Comparison of ENCODE assay signal across 26 cellular contexts in the genomic region with DNA sequence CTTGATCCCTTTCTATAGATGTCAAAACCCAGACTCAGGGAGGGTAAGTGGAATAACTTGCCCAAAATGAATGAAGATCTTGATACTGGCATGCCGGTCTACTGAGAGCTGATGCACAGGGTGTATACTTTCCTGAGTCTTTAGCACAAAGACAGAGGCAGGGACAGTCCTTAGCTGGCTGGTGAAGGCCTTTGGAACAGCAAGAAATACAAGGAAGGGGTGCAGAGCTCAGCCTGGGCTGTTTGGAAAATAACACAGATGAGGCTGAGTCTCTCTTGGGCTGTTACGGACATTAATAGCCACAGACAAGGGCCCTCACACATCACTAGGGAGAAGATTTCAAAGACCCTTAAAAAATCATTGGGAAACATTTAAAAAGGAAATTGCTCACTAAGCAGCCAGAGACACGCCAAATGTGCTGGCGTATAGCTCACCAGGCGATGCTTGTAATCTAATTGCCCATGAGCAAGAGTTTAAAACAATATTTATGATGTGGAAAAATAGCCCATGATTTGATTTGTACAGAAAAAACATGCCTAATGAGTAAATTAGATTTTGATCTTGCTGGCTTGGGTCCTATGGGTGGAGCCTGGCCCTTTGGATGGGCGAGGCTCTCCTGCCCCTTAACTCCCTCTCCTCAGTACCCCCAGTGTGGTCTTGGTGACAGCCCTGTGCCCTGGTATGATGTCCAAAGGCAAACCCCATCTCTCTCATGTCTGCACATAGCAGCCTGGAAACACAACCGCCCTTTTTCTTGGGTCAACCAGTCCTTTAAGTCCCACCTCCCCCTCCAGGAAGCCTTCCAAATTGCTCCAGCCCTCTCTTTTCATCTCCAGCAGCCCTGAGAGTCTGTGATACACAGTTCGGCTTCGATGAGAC.
"Had no signal": no experiment of that assay in that cellular context is flagged by ENCODE, and none has a peak within 500 bp of the region (broad histone marks: within the 10 kb centered on the region; RNA-seq: fewer than 3 reads in every experiment).

No MANE protein-coding gene starts in this region.

- H3K36me3 ChIP-seq: esophagus muscularis mucosa, gastrocnemius medialis, heart right ventricle, left ventricle myocardium inferior, lower lobe of right lung, sigmoid colon, suprapubic skin, thyroid gland, upper lobe of right lung had no signal

- H3K9me3 Mint-ChIP-seq: effector memory CD8-positive, alpha-beta T cell; memory B cell; natural killer cell treated with Interleukin-12 subunit alpha and Interleukin-12 subunit beta and Interleukin-15 and Interleukin-18, amount 100 ng/mL, for 72 hours had no signal

- H3K9ac ChIP-seq: parathyroid adenoma had no signal

- H3K79me2 ChIP-seq: parathyroid adenoma had no signal

- H3K27me3 ChIP-seq: esophagus muscularis mucosa, gastrocnemius medialis, heart right ventricle, sigmoid colon, thyroid gland, upper lobe of right lung had no signal

- DNase-seq: central memory CD4-positive, alpha-beta T cell; cortex of kidney; dorsolateral prefrontal cortex; effector memory CD8-positive, alpha-beta T cell; gastrocnemius medialis; heart right ventricle; hypothalamus; left ventricle myocardium inferior; lower lobe of right lung; midbrain; occipital lobe; psoas muscle; retina; sigmoid colon; stimulated activated CD4-positive, alpha-beta T cell treated with anti-CD3 and anti-CD28 coated beads, Interleukin-12 subunit alpha, Interleukin-12 subunit beta, amount 100 ng/mL, for 4 hours; stimulated activated CD4-positive, alpha-beta T cell treated with anti-CD3 and anti-CD28 coated beads, Interleukin-2, amount 100 ng/mL, for 48 hours; stimulated activated naive CD8-positive, alpha-beta T cell treated with anti-CD3 and anti-CD28 coated beads, Interleukin-15, Interleukin-2, amounts not matched to agents 100 U/mL and 50 U/mL, for 24 hours; thyroid gland; upper lobe of right lung had no signal

- H3K9me3 ChIP-seq: esophagus muscularis mucosa, gastrocnemius medialis, heart right ventricle, left ventricle myocardium inferior, lower lobe of right lung, psoas muscle, sigmoid colon, suprapubic skin, thyroid gland, upper lobe of right lung had no signal

- H3K27ac Mint-ChIP-seq: effector memory CD8-positive, alpha-beta T cell; memory B cell; natural killer cell treated with Interleukin-12 subunit alpha and Interleukin-12 subunit beta and Interleukin-15 and Interleukin-18, amount 100 ng/mL, for 72 hours had no signal

- H3K27ac ChIP-seq: dorsolateral prefrontal cortex, epithelial cell of prostate, esophagus muscularis mucosa, gastrocnemius medialis, heart right ventricle, left ventricle myocardium inferior, lower lobe of right lung, parathyroid adenoma, psoas muscle, sigmoid colon, skin epidermis, suprapubic skin, thyroid gland, upper lobe of right lung had no signal

- ATAC-seq: effector memory CD8-positive, alpha-beta T cell; gastrocnemius medialis; heart right ventricle; lower lobe of right lung; natural killer cell treated with Interleukin-12 subunit alpha and Interleukin-12 subunit beta and Interleukin-15 and Interleukin-18, amount 100 ng/mL, for 72 hours; psoas muscle; stimulated activated naive CD8-positive, alpha-beta T cell treated with anti-CD3 and anti-CD28 coated beads, Interleukin-15, Interleukin-2, amounts not matched to agents 100 U/mL and 50 U/mL, for 24 hours; upper lobe of right lung had no signal

- H3K4me3 ChIP-seq: dorsolateral prefrontal cortex, esophagus muscularis mucosa, gastrocnemius medialis, heart right ventricle, left ventricle myocardium inferior, lower lobe of right lung, psoas muscle, sigmoid colon, skin epidermis, suprapubic skin, thyroid gland, upper lobe of right lung had no signal

- H3K4me3 Mint-ChIP-seq: effector memory CD8-positive, alpha-beta T cell; memory B cell; natural killer cell treated with Interleukin-12 subunit alpha and Interleukin-12 subunit beta and Interleukin-15 and Interleukin-18, amount 100 ng/mL, for 72 hours had no signal

- H3K4me1 ChIP-seq: lower lobe of right lung, parathyroid adenoma, psoas muscle, sigmoid colon, suprapubic skin, thyroid gland, upper lobe of right lung had no signal

- H2AFZ ChIP-seq: parathyroid adenoma had no signal

- H3K36me3 Mint-ChIP-seq: memory B cell; natural killer cell treated with Interleukin-12 subunit alpha and Interleukin-12 subunit beta and Interleukin-15 and Interleukin-18, amount 100 ng/mL, for 72 hours had no signal

- H3K4me1 Mint-ChIP-seq: memory B cell had no signal
